In genomic region chr15:59340325-59340724, GRCh38 we compare ENCODE assay signal across 1 cellular context.
TF ChIP-seq lines count a peak whose summit lies in the region.

No MANE protein-coding gene starts in this region.

TF ChIP-seq in A549, 52 proteins besides CTCF, POLR2A, EP300 and RAD21 (continued from another document):
- TF ChIP-seq, protein P1, sequence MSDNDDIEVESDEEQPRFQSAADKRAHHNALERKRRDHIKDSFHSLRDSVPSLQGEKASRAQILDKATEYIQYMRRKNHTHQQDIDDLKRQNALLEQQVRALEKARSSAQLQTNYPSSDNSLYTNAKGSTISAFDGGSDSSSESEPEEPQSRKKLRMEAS (IDR thresholded peaks at IDR 0.05) = no peak
